In the genomic region with DNA sequence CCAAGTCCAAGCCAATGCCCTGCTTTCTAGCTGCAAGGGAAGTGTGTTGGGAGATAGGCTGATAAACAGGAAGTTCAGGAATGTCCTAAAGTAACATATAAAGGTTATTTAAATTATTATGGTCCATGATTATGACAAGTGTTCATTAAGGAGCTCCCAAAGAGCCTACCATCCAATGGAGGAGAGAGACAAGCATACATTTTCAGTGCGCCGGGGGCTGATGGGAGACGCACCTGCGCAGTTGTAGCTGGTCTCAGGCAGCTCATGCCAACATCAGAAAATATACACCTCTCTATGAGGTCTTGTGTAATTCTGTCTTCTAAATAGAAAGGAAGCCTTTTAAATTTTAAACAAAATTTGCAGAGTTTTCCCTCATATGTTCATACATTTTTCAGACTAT, we compare ENCODE assay signal across 11 cellular contexts. TPM values are rescaled to one million over a fixed set of nuclear protein-coding genes. Genes with fewer than 3 reads are reported as not detected.
"Had no signal": no experiment of that assay in that cellular context is flagged by ENCODE, and none has a peak within 500 bp of the region (broad histone marks: within the 10 kb centered on the region; RNA-seq: fewer than 3 reads in every experiment).

No MANE protein-coding gene starts in this region.

- ATAC-seq: HCT116 had no signal

- H2AFZ ChIP-seq: GM23248 had no signal

- H3K27ac ChIP-seq: GM23248 had no signal

- H3K4me3 Mint-ChIP-seq: H9, HFFc6 had no signal

- DNase-seq: GM23248, GOT3, H7, H9, HCEC 1CT, HFFc6 had no signal

- H3K27ac Mint-ChIP-seq: HFFc6 had no signal

- FAIRE-seq: H1, H54 had no signal

- H3K36me3 ChIP-seq: HAP-1 had no signal

- H3K4me3 ChIP-seq: GM23248, HAP-1 had no signal

- H3K9me3 Mint-ChIP-seq: HFFc6 had no signal

- H3K9ac ChIP-seq: GM23248 had no signal

- H3K4me1 ChIP-seq: HAP-1 had no signal

RNA-seq across cellular contexts. Expression of a gene that starts 46.8 kb away (rescaled TPM):
- total RNA-seq: GM23248, H4, H9, HFFc6 had no signal
- polyA plus RNA-seq: GM23248 had no signal
